In genomic region chr11:134253189-134253993, GRCh38 we compare ENCODE assay signal across 1 cellular context.
TF ChIP-seq lines count a peak whose summit lies in the region.

Gene ACAD8 (plus strand): TSS chr11:134253568. CDS start chr11:134253601, 33 bp downstream.
Gene THYN1 (minus strand): TSS chr11:134253352. CDS start chr11:134252882, 470 bp downstream.

TF ChIP-seq in HepG2, 621 proteins besides CTCF, POLR2A, EP300 and RAD21 (continued from another document and continues in another):
- TF ChIP-seq ZNF281 (CRISPR knock-in tag; IDR thresholded peaks at IDR 0.05; ENCODE audit: borderline replicate concordance) (no peak), NFRKB (IDR thresholded peaks at IDR 0.05) (no peak), DBP (CRISPR knock-in tag; IDR thresholded peaks at IDR 0.05; ENCODE audit: not compliant biosample characterization) (no peak), CCDC6 (CRISPR knock-in tag; IDR thresholded peaks at IDR 0.05) (no peak), ZNF652 (CRISPR knock-in tag; IDR thresholded peaks at IDR 0.05; ENCODE audit: borderline replicate concordance, low read depth) (no peak), TFAP4 (IDR thresholded peaks at IDR 0.05; ENCODE audit: borderline replicate concordance, low read depth) (no peak), MXD4 (CRISPR knock-in tag; IDR thresholded peaks at IDR 0.05) (peak; percentile 61; the same call in 1 of the 2 replicates), ELK4 (CRISPR knock-in tag; IDR thresholded peaks at IDR 0.05; ENCODE audit: borderline replicate concordance) (no peak), SETDB1 (CRISPR knock-in tag; IDR thresholded peaks at IDR 0.05; ENCODE audit: borderline replicate concordance) (no peak), ZMAT3 (CRISPR knock-in tag; conservative IDR thresholded peaks at IDR 0.05) (peak; percentile 27; the same call in 1 of the 2 replicates), ZFP91 (CRISPR knock-in tag; IDR thresholded peaks at IDR 0.05; ENCODE audit: borderline replicate concordance) (peak; percentile 79; the same call in 1 of the 2 replicates), ZNF468 (CRISPR knock-in tag; IDR thresholded peaks at IDR 0.05) (no peak), ZNF18 (CRISPR knock-in tag; IDR thresholded peaks at IDR 0.05; ENCODE audit: insufficient replicate concordance) (peak; percentile 16), ZNF292 (CRISPR knock-in tag; IDR thresholded peaks at IDR 0.05; ENCODE audit: borderline replicate concordance, low read depth) (peak; percentile 62; the same call in 1 of the 2 replicates), CREBL2 (CRISPR knock-in tag; IDR thresholded peaks at IDR 0.05; ENCODE audit: borderline replicate concordance) (peak; percentile 35; the same call in 1 of the 2 replicates), ZNF557 (CRISPR knock-in tag; IDR thresholded peaks at IDR 0.05) (no peak), ZNF549 (CRISPR knock-in tag; IDR thresholded peaks at IDR 0.05) (no peak), SRF (IDR thresholded peaks at IDR 0.05; ENCODE audit: low read depth, low read length) (no peak), ATF6 (CRISPR knock-in tag; conservative IDR thresholded peaks at IDR 0.05) (no peak), ZNF784 (CRISPR knock-in tag; IDR thresholded peaks at IDR 0.05; ENCODE audit: borderline replicate concordance) (peak; percentile 68; the same call in 1 of the 2 replicates), ATF4 (CRISPR knock-in tag; IDR thresholded peaks at IDR 0.05) (no peak; a peak in 1 of 4 replicates), ZNF792 (CRISPR knock-in tag; IDR thresholded peaks at IDR 0.05) (peak; percentile 58; the same call in 1 of the 2 replicates), ZNF704 (CRISPR knock-in tag; IDR thresholded peaks at IDR 0.05; ENCODE audit: borderline replicate concordance) (no peak; the same call in 1 of the 2 replicates), ZNF264 (CRISPR knock-in tag; IDR thresholded peaks at IDR 0.05) (no peak), TGIF2 (CRISPR knock-in tag; IDR thresholded peaks at IDR 0.05) (0 out of 2 replicates have a peak, but pooled peaks have one; percentile 65), SP5 (CRISPR knock-in tag; IDR thresholded peaks at IDR 0.05; ENCODE audit: borderline replicate concordance, low read depth) (peak; percentile 91), EEA1 (CRISPR knock-in tag; IDR thresholded peaks at IDR 0.05; ENCODE audit: borderline replicate concordance) (no peak), ATF3 (CRISPR knock-in tag; IDR thresholded peaks at IDR 0.05) (no peak), SMAD1 (CRISPR knock-in tag; IDR thresholded peaks at IDR 0.05; ENCODE audit: borderline replicate concordance, low read depth) (0 out of 2 replicates have a peak, but pooled peaks have one; percentile 62), ZNF235 (CRISPR knock-in tag; IDR thresholded peaks at IDR 0.05; ENCODE audit: borderline replicate concordance) (0 out of 2 replicates have a peak, but pooled peaks have one; percentile 56), ZBTB39 (CRISPR knock-in tag; IDR thresholded peaks at IDR 0.05) (no peak), HES4 (CRISPR knock-in tag; IDR thresholded peaks at IDR 0.05; ENCODE audit: borderline replicate concordance) (0 out of 2 replicates have a peak, but pooled peaks have one; percentile 40), CCAR2 (optimal IDR thresholded peaks at IDR 0.05; ENCODE audit: low read depth, low read length) (no peak), CC2D1A (CRISPR knock-in tag; IDR thresholded peaks at IDR 0.05) (no peak), NAIF1 (CRISPR knock-in tag; IDR thresholded peaks at IDR 0.05; ENCODE audit: borderline replicate concordance) (peak; percentile 91), SP2 (CRISPR knock-in tag; IDR thresholded peaks at IDR 0.05) (peak; percentile 29; the same call in 1 of the 2 replicates), MXI1 (IDR thresholded peaks at IDR 0.05; ENCODE audit: borderline replicate concordance, low read depth, low read length) (peak; percentile 83; the same call in 2 of the 3 replicates), ZNF672 (CRISPR knock-in tag; IDR thresholded peaks at IDR 0.05) (no peak), FOXC1 (CRISPR knock-in tag; IDR thresholded peaks at IDR 0.05; ENCODE audit: borderline replicate concordance) (peak; percentile 65; the same call in 1 of the 2 replicates), ZNF331 (CRISPR knock-in tag; IDR thresholded peaks at IDR 0.05) (peak; percentile 87), IRF2 (CRISPR knock-in tag; IDR thresholded peaks at IDR 0.05) (peak; percentile 89; the same call in 1 of the 2 replicates), TFDP1 (CRISPR knock-in tag; IDR thresholded peaks at IDR 0.05; ENCODE audit: borderline replicate concordance) (peak; percentile 91)
